Comparison of ENCODE assay signal across 9 cellular contexts in the genomic region with DNA sequence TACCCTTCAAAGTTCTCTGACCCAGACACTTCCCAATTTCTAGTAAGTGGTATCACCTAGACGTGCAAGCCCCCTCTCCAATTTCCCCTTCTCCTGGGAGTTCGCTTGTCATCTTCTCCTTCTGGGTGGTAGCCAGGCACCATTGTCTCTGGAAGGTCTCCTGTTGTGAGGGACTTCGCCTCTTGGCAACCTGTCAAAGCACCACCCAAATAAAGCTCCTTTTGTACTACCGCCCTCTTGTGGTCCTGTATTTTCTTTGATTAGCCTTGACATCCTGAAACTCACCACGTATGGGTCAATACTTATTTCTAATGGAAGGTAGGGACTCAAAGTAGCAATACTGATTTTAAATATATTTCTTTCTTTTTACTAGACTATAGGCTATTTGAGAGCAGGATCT. TPM values are rescaled to one million over a fixed set of nuclear protein-coding genes. Genes with fewer than 3 reads are reported as not detected.
A peak's percentile ranks its signal among the peaks of the same experiment; 100 is the strongest.
DNase-seq lines count a peak whose midpoint lies in the region; ATAC-seq and TF ChIP-seq lines count a peak whose summit lies in the region.
"Had no signal": no experiment of that assay in that cellular context is flagged by ENCODE, and none has a peak within 500 bp of the region (broad histone marks: within the 10 kb centered on the region; RNA-seq: fewer than 3 reads in every experiment).

No MANE protein-coding gene starts in this region.

- no peaks in the 10 kb centered on the region for H3K4me1 ChIP-seq in breast epithelium
- peaks cover 2% of the 10 kb centered on the region; the same call in 1 of the 2 replicates for H3K4me1 ChIP-seq in OCI-LY3 (ENCODE audit: low read length)

- POLR2A ChIA-PET in MCF 10A (lab: Yijun Ruan, JAX) = interaction anchor here (1.0 kb wide), 1 partner anchor 13 kb away, joined by 3 read pairs; no protein-coding TSS in a partner anchor

- BruUV-seq in MCF 10A (replicated peaks; lab: Mats Ljungman, UMichigan) = no TSS peak

- H3K36me3 Mint-ChIP-seq in MCF 10A (ENCODE audit: insufficient read depth, unreplicated experiment) (no peaks in the 10 kb centered on the region), progenitor cell of endocrine pancreas (ENCODE audit: insufficient read depth) (no peaks in the 10 kb centered on the region)
- H3K36me3 Mint-ChIP-seq in effector memory CD8-positive, alpha-beta T cell (ENCODE audit: insufficient read depth) = no peaks in the 10 kb centered on the region

- H3K27me3 ChIP-seq in breast epithelium (peaks cover 0 to 4% of the 10 kb centered on the region in 2 donors), OCI-LY3 (ENCODE audit: low read depth, low read length) (peaks cover 14% of the 10 kb centered on the region)

- H3K4me1 Mint-ChIP-seq in MCF 10A (ENCODE audit: insufficient read depth, unreplicated experiment) (no peaks in the 10 kb centered on the region), progenitor cell of endocrine pancreas (ENCODE audit: low read depth) (no peaks in the 10 kb centered on the region)
- H3K4me1 Mint-ChIP-seq in effector memory CD8-positive, alpha-beta T cell (ENCODE audit: low read depth in 2 of 2) = peaks cover 0 to 2% of the 10 kb centered on the region in 2 donors

- TF ChIP-seq POLR2A in breast epithelium (IDR thresholded peaks at IDR 0.05) = no peak

- H3K27me3 Mint-ChIP-seq in MCF 10A (ENCODE audit: insufficient read depth, unreplicated experiment) = peaks cover 84% of the 10 kb centered on the region
- peaks cover 13 to 24% of the 10 kb centered on the region in 2 donors for H3K27me3 Mint-ChIP-seq in effector memory CD8-positive, alpha-beta T cell
- peaks cover 23% of the 10 kb centered on the region for H3K27me3 Mint-ChIP-seq in progenitor cell of endocrine pancreas

- peak; percentile 49 for ATAC-seq in GM21423 (IDR thresholded peaks at IDR 0.05; ENCODE audit: unreplicated experiment)
- peak; percentile 34 for ATAC-seq in HG03575 (IDR thresholded peaks at IDR 0.05; ENCODE audit: extremely low read depth, insufficient number of reproducible peaks, low FRiP score, unreplicated experiment)
- peak; percentile 58 for ATAC-seq in effector memory CD8-positive, alpha-beta T cell (replicated peaks)

- H3K4me3 ChIP-seq in breast epithelium (no peak overlapping the region), OCI-LY3 (ENCODE audit: low read length) (no peak overlapping the region; the same call in 1 of the 2 replicates)

- H3K79me2 ChIP-seq in OCI-LY3 (ENCODE audit: low read length) = no peaks in the 10 kb centered on the region

- TF ChIP-seq CTCF in MCF 10A (IDR thresholded peaks at IDR 0.05; ENCODE audit: unreplicated experiment) (peak; percentile 30), breast epithelium (IDR thresholded peaks at IDR 0.05) (no peak), OCI-LY3 (IDR thresholded peaks at IDR 0.05; ENCODE audit: low read depth, low read length) (peak; percentile 86), progenitor cell of endocrine pancreas (IDR thresholded peaks at IDR 0.05; ENCODE audit: unreplicated experiment) (peak; percentile 50)

- H3K36me3 ChIP-seq in breast epithelium = no peaks in the 10 kb centered on the region
- H3K36me3 ChIP-seq in OCI-LY3 (replicated peaks; ENCODE audit: low read depth, low read length) = no peaks in the 10 kb centered on the region

- H4K20me1 ChIP-seq in OCI-LY3 (ENCODE audit: insufficient read depth, low read length) = no peaks in the 10 kb centered on the region

- H3K9me3 Mint-ChIP-seq in MCF 10A (ENCODE audit: unreplicated experiment) (no peaks in the 10 kb centered on the region), progenitor cell of endocrine pancreas (ENCODE audit: low read depth) (peaks cover 8% of the 10 kb centered on the region)
- H3K9me3 Mint-ChIP-seq in effector memory CD8-positive, alpha-beta T cell = no peaks in the 10 kb centered on the region

- DNase-seq in MCF 10A (ENCODE audit: unreplicated experiment) = peak; percentile 61
- no peak for DNase-seq in breast epithelium (ENCODE audit: low spot score in 2 of 2)
- DNase-seq in effector memory CD8-positive, alpha-beta T cell = peak; percentile 7 to 33 (median 24)
- no peak for DNase-seq in progenitor cell of endocrine pancreas (ENCODE audit: low spot score, unreplicated experiment)
- no peak for DNase-seq in effector CD4-positive, alpha-beta T cell

- peak overlapping the region; percentile 42 for H3K4me2 ChIP-seq in OCI-LY3 (ENCODE audit: low read length)

- CTCF ChIA-PET in MCF 10A (lab: Yijun Ruan, JAX) = interaction anchor here (0.8 to 1.4 kb wide), 5 partner anchors 11 to 315 kb away, joined by 3 to 4 read pairs (median 3); no protein-coding TSS in a partner anchor

- no peak overlapping the region for H3K9ac ChIP-seq in OCI-LY3 (ENCODE audit: low read length)

- H2AFZ ChIP-seq in OCI-LY3 (ENCODE audit: low read depth, low read length) = no peak overlapping the region; the same call in 1 of the 2 replicates

- no peak overlapping the region for H3K27ac ChIP-seq in breast epithelium
- H3K27ac ChIP-seq in OCI-LY3 (ENCODE audit: low read length) = no peak overlapping the region
- H3K27ac ChIP-seq: epithelial cell of prostate had no signal

- no peak overlapping the region for H3K4me3 Mint-ChIP-seq in MCF 10A (ENCODE audit: unreplicated experiment)
- H3K4me3 Mint-ChIP-seq in effector memory CD8-positive, alpha-beta T cell = no peak overlapping the region
- H3K4me3 Mint-ChIP-seq in progenitor cell of endocrine pancreas (ENCODE audit: low read depth) = no peak overlapping the region

- no peak overlapping the region for H3K27ac Mint-ChIP-seq in MCF 10A (ENCODE audit: low read depth, unreplicated experiment)
- no peak overlapping the region for H3K27ac Mint-ChIP-seq in effector memory CD8-positive, alpha-beta T cell
- no peak overlapping the region for H3K27ac Mint-ChIP-seq in progenitor cell of endocrine pancreas

- intact Hi-C loops in MCF 10A (cut with micrococcal nuclease) = no loop called here
- intact Hi-C loops in breast epithelium (cut with DNase I; ENCODE audit: low total_unique reads) = no loop called here

- H3K9me3 ChIP-seq in breast epithelium (no peaks in the 10 kb centered on the region), OCI-LY3 (ENCODE audit: insufficient read depth, low read length) (no peaks in the 10 kb centered on the region)

RNA-seq across cellular contexts. Expression of gene GPC5, which starts 8.2 kb away (rescaled TPM):
- not detected in 2 replicates for total RNA-seq in MCF 10A (2022)
- total RNA-seq in breast epithelium = under 1 TPM in 2 of 3 donors, not detected in 1; 0.88 to 0.98 TPM
- 0.16 and 0.57 TPM in 2 replicates for total RNA-seq in progenitor cell of endocrine pancreas

RNA-seq across cellular contexts. Expression of gene MIR17HG, which starts 59.1 kb away (rescaled TPM):
- total RNA-seq in MCF 10A (2022) (3.1 and 8.1 TPM in 2 replicates), breast epithelium (1 to 10 TPM; 1.9 to 6.7 (median 6.6) TPM), progenitor cell of endocrine pancreas (13.8 and 14.0 TPM in 2 replicates)

Comparison
In these comparisons a context has a peak if more than half of its experiments do, and no peak if none do; other contexts are left out.
1. DNase-seq: peak in MCF 10A (single experiment) and effector memory CD8-positive, alpha-beta T cell (3 of 3); none in breast epithelium (0 of 2), progenitor cell of endocrine pancreas (single experiment) and effector CD4-positive, alpha-beta T cell (single experiment).
2. CTCF ChIP-seq: peak in MCF 10A (single experiment), OCI-LY3 (single experiment) and progenitor cell of endocrine pancreas (single experiment); none in breast epithelium (0 of 3).
3. Peak in every context shown above with its lines, with median percentiles within 50 percentile points of each other: ATAC-seq.